In genomic region chr20:25302596-25302995, GRCh38 we compare ENCODE assay signal across 19 cellular contexts.
"Had no signal": no experiment of that assay in that cellular context is flagged by ENCODE, and none has a peak within 500 bp of the region (broad histone marks: within the 10 kb centered on the region; RNA-seq: fewer than 3 reads in every experiment).

No MANE protein-coding gene starts in this region.

- H3K4me1 ChIP-seq: foreskin keratinocyte, neural progenitor cell, prostate gland, testis, uterus had no signal

- H3K9me3 ChIP-seq: prostate gland, testis, uterus had no signal

- H3K27ac ChIP-seq: foreskin keratinocyte, neural progenitor cell, testis, uterus had no signal

- H2AFZ ChIP-seq: neural progenitor cell had no signal

- DNase-seq: activated CD4-positive, alpha-beta T cell treated with anti-CD3 and anti-CD28 coated beads, Interleukin-2, amount 50 U/mL, for 48 hours; activated CD8-positive, alpha-beta memory T cell treated with anti-CD3 and anti-CD28 coated beads, Interleukin-2, amount 50 U/mL, for 48 hours; activated effector memory CD4-positive, alpha-beta T cell treated with anti-CD3 and anti-CD28 coated beads, Interleukin-2, amount 50 U/mL, for 16 hours; activated naive CD4-positive, alpha-beta T cell treated with anti-CD3 and anti-CD28 coated beads, Interleukin-2, amount 10 ng/mL, durations not matched to agents 7 days and 5 days; activated T-cell treated with anti-CD3 and anti-CD28 coated beads, Interleukin-2, amount 50 U/mL, for 4 hours; amygdala; effector CD4-positive, alpha-beta T cell; foreskin keratinocyte; naive thymus-derived CD4-positive, alpha-beta T cell; stimulated activated CD4-positive, alpha-beta T cell treated with anti-CD3 and anti-CD28 coated beads, Interleukin-12 subunit alpha, Interleukin-12 subunit beta, amount 100 ng/mL, for 4 hours; stimulated activated CD4-positive, alpha-beta T cell treated with anti-CD3 and anti-CD28 coated beads, Interleukin-4, amount 100 ng/mL, for 4 hours; T-helper 9 cell; testis; trophoblast cell; uterus had no signal

- H3K4me2 ChIP-seq: neural progenitor cell had no signal

- ATAC-seq: activated T-cell treated with anti-CD3 and anti-CD28 coated beads, Interleukin-2, amount 50 U/mL, for 4 hours; foreskin keratinocyte; naive thymus-derived CD4-positive, alpha-beta T cell; WTC11 had no signal

- H3K4me3 ChIP-seq: lung, neural progenitor cell, prostate gland, testis, uterus had no signal

- H3K27me3 ChIP-seq: foreskin keratinocyte, neural progenitor cell, testis, uterus had no signal

- H3K36me3 ChIP-seq: neural progenitor cell, prostate gland, uterus had no signal

- H3K9ac ChIP-seq: neural progenitor cell had no signal
